9 cellular contexts compared by ENCODE assay signal in genomic region chr14:90060965-90061848, GRCh38. TPM values are rescaled to one million over a fixed set of nuclear protein-coding genes. Genes with fewer than 3 reads are reported as not detected.
DNase-seq lines count a peak whose midpoint lies in the region; ATAC-seq, FAIRE-seq and TF ChIP-seq lines count a peak whose summit lies in the region.
"Had no signal": no experiment of that assay in that cellular context is flagged by ENCODE, and none has a peak within 500 bp of the region (broad histone marks: within the 10 kb centered on the region; RNA-seq: fewer than 3 reads in every experiment).

No MANE protein-coding gene starts in this region.

- no peaks in the 10 kb centered on the region for H3K36me3 Mint-ChIP-seq in activated CD4-positive, alpha-beta T cell treated with anti-CD3 and anti-CD28 coated beads for 36 hours (ENCODE audit: low read depth)
- no peaks in the 10 kb centered on the region for H3K36me3 Mint-ChIP-seq in activated naive CD8-positive, alpha-beta T cell treated with anti-CD3 and anti-CD28 coated beads, Interleukin-2, amount 50 U/mL, for 24 hours (ENCODE audit: low read depth)
- peaks cover 0 to 3% (median 0%) of the 10 kb centered on the region in 3 donors for H3K36me3 Mint-ChIP-seq in immature natural killer cell

- TF ChIP-seq POLR2A in stomach (IDR thresholded peaks at IDR 0.05): no peak
- TF ChIP-seq POLR2A in H54 (IDR thresholded peaks at IDR 0.05; ENCODE audit: low read depth, low read length): no peak

- peaks cover 24 to 34% (median 30%) of the 10 kb centered on the region in 4 donors for H3K4me1 ChIP-seq in stomach

- CTCF ChIA-PET in activated CD4-positive, alpha-beta T cell treated with anti-CD3 and anti-CD28 coated beads for 36 hours (lab: Charles Lee): interaction anchor here (0.7 to 1.6 kb wide), 7 partner anchors 19 to 172 kb away, joined by 3 to 5 read pairs (median 4); no protein-coding TSS in a partner anchor

- intact Hi-C loops in activated CD4-positive, alpha-beta T cell treated with anti-CD3 and anti-CD28 coated beads for 36 hours (cut with DNase I, micrococcal nuclease): loop anchor here (1.0 to 5.0 kb wide), 5 partner anchors 88 to 174 kb away; partner anchors contain the start of genes EFCAB11 (in 1 of the 2) and TDP1 (in 1 of the 2)
- intact Hi-C loops in stomach (cut with DNase I; ENCODE audit: low total_unique reads): no loop called here

- peaks cover 24% of the 10 kb centered on the region for H3K4me1 Mint-ChIP-seq in activated CD4-positive, alpha-beta T cell treated with anti-CD3 and anti-CD28 coated beads for 36 hours
- peaks cover 21% of the 10 kb centered on the region for H3K4me1 Mint-ChIP-seq in activated naive CD8-positive, alpha-beta T cell treated with anti-CD3 and anti-CD28 coated beads, Interleukin-2, amount 50 U/mL, for 24 hours
- peaks cover 19 to 29% of the 10 kb centered on the region in 2 donors for H3K4me1 Mint-ChIP-seq in immature natural killer cell

- no peak for FAIRE-seq in H54 (lab: Jason Lieb, UNC)
- FAIRE-seq: G401.6 had no signal

- POLR2A ChIA-PET in activated CD4-positive, alpha-beta T cell treated with anti-CD3 and anti-CD28 coated beads for 36 hours (lab: Charles Lee): interaction anchor here (1.1 kb wide), 1 partner anchor 1483 kb away, joined by 5 read pairs; no protein-coding TSS in a partner anchor

- H3K9me3 ChIP-seq in stomach: peaks cover 0 to 3% (median 0%) of the 10 kb centered on the region in 4 donors

- no peak for TF ChIP-seq CTCF in stomach (IDR thresholded peaks at IDR 0.05)

- H3K27me3 ChIP-seq in stomach: peaks cover 14 to 94% (median 50%) of the 10 kb centered on the region in 3 donors

- H3K27me3 Mint-ChIP-seq in activated CD4-positive, alpha-beta T cell treated with anti-CD3 and anti-CD28 coated beads for 36 hours: peaks cover 61% of the 10 kb centered on the region
- peaks cover 67% of the 10 kb centered on the region for H3K27me3 Mint-ChIP-seq in activated naive CD8-positive, alpha-beta T cell treated with anti-CD3 and anti-CD28 coated beads, Interleukin-2, amount 50 U/mL, for 24 hours
- H3K27me3 Mint-ChIP-seq in immature natural killer cell (ENCODE audit: low read depth in 3 of 3): peaks cover 8 to 36% (median 26%) of the 10 kb centered on the region in 3 donors

- H3K4me3 Mint-ChIP-seq in activated CD4-positive, alpha-beta T cell treated with anti-CD3 and anti-CD28 coated beads for 36 hours: peak overlapping the region; percentile 64
- peak overlapping the region; percentile 74 for H3K4me3 Mint-ChIP-seq in activated naive CD8-positive, alpha-beta T cell treated with anti-CD3 and anti-CD28 coated beads, Interleukin-2, amount 50 U/mL, for 24 hours
- peak overlapping the region in 4 of 5 donors; percentile 35 to 79 (median 59) for H3K4me3 Mint-ChIP-seq in immature natural killer cell

- 0 to 3% (median 1%) methylated on average over 11 to 81 of the region's 81 CpGs for WGBS in stomach, 5 donors

- ATAC-seq in activated CD4-positive, alpha-beta T cell treated with anti-CD3 and anti-CD28 coated beads for 36 hours: no peak
- peak; percentile 15 for ATAC-seq in HG03457 (IDR thresholded peaks at IDR 0.05; ENCODE audit: unreplicated experiment)
- no peak for ATAC-seq in activated naive CD8-positive, alpha-beta T cell treated with anti-CD3 and anti-CD28 coated beads, Interleukin-2, amount 50 U/mL, for 24 hours

- no peaks in the 10 kb centered on the region for H3K9me3 Mint-ChIP-seq in activated CD4-positive, alpha-beta T cell treated with anti-CD3 and anti-CD28 coated beads for 36 hours (ENCODE audit: low read depth)
- no peaks in the 10 kb centered on the region for H3K9me3 Mint-ChIP-seq in activated naive CD8-positive, alpha-beta T cell treated with anti-CD3 and anti-CD28 coated beads, Interleukin-2, amount 50 U/mL, for 24 hours
- H3K9me3 Mint-ChIP-seq in immature natural killer cell: no peaks in the 10 kb centered on the region

- no peak overlapping the region for H3K27ac ChIP-seq in stomach

- H3K36me3 ChIP-seq in stomach: no peaks in the 10 kb centered on the region

- H3K4me3 ChIP-seq in stomach: peak overlapping the region; percentile 43 to 63 (median 53)

- peak; percentile 26 for DNase-seq in activated CD4-positive, alpha-beta T cell treated with anti-CD3 and anti-CD28 coated beads for 36 hours
- no peak for DNase-seq in activated CD4-positive, alpha-beta T cell treated with anti-CD3 and anti-CD28 coated beads for 4 hours
- DNase-seq in activated naive CD8-positive, alpha-beta T cell treated with anti-CD3 and anti-CD28 coated beads, Interleukin-2, amount 50 U/mL, for 24 hours: peak; percentile 14
- DNase-seq in immature natural killer cell: no peak
- DNase-seq in stomach: no peak
- no peak for DNase-seq in H54 (ENCODE audit: insufficient read length, low spot score)
- DNase-seq in activated gamma-delta T cell (lab: John Stamatoyannopoulos, UW): no peak

- no peak overlapping the region for H3K27ac Mint-ChIP-seq in activated CD4-positive, alpha-beta T cell treated with anti-CD3 and anti-CD28 coated beads for 36 hours
- H3K27ac Mint-ChIP-seq in activated naive CD8-positive, alpha-beta T cell treated with anti-CD3 and anti-CD28 coated beads, Interleukin-2, amount 50 U/mL, for 24 hours: no peak overlapping the region
- H3K27ac Mint-ChIP-seq in immature natural killer cell: no peak overlapping the region

- no peak for TF ChIP-seq EP300 in stomach (IDR thresholded peaks at IDR 0.05)

RNA-seq across cellular contexts. Expression of gene KCNK13, which starts 0.6 kb away (rescaled TPM):
- not detected for total RNA-seq in activated CD4-positive, alpha-beta T cell treated with anti-CD3 and anti-CD28 coated beads for 36 hours
- polyA plus RNA-seq in immature natural killer cell (under 1 TPM in 1 of 3 donors, not detected in 2; 0.09 TPM), stomach (under 1 TPM in 2 of 3 donors, not detected in 1; 0.08 to 0.19 TPM)
- 1 to 10 TPM in 1 of 5 donors, under 1 TPM in 1, not detected in 3; 0.55 to 2.5 TPM for total RNA-seq in stomach

Comparison
In these comparisons a context has a peak if more than half of its experiments do, and no peak if none do; other contexts are left out.
1. DNase-seq: peak in activated CD4-positive, alpha-beta T cell treated with anti-CD3 and anti-CD28 coated beads for 36 hours (single experiment) and activated naive CD8-positive, alpha-beta T cell treated with anti-CD3 and anti-CD28 coated beads, Interleukin-2, amount 50 U/mL, for 24 hours (single experiment); none in activated CD4-positive, alpha-beta T cell treated with anti-CD3 and anti-CD28 coated beads for 4 hours (0 of 2), immature natural killer cell (0 of 3), stomach (single experiment), H54 (single experiment) and activated gamma-delta T cell (single experiment).
2. Peak in every context shown above with its lines, with median percentiles within 50 percentile points of each other: H3K4me3 Mint-ChIP-seq.